ENCODE assay signal across 8 cellular contexts in genomic region chr12:69359531-69360347, GRCh38. TPM values are rescaled to one million over a fixed set of nuclear protein-coding genes. Genes with fewer than 3 reads are reported as not detected.
DNase-seq lines count a peak whose midpoint lies in the region; ATAC-seq and TF ChIP-seq lines count a peak whose summit lies in the region.

YEATS4 (plus strand) TSS chr12:69359743; CDS start chr12:69359973, 230 bp downstream.

- TF ChIP-seq CTCF in dorsolateral prefrontal cortex (IDR thresholded peaks at IDR 0.05 in 54 of 56, conservative IDR thresholded peaks at IDR 0.05 in 2 of 56; ENCODE audit: low read depth in 1 of 56, partially characterized antibody in 56 of 56) (peak in 38 of 56 donors; percentile 2 to 58 (median 31)), lower leg skin (IDR thresholded peaks at IDR 0.05) (no peak)

- H3K4me3 ChIP-seq in dorsolateral prefrontal cortex = peak within 1 kb of the TSS; percentile 67 to 100 (median 92)
- H3K4me3 ChIP-seq in lower leg skin (ENCODE audit: low read depth, poor library complexity, severe bottlenecking) = peak within 1 kb of the TSS; percentile 92

- peak within 1 kb of the TSS; percentile 79 to 100 (median 97) for H3K27ac ChIP-seq in dorsolateral prefrontal cortex

- H3K27me3 ChIP-seq in dorsolateral prefrontal cortex = no peaks in the 10 kb centered on the region

- DNase-seq in C1 segment of cervical spinal cord (lab: John Stamatoyannopoulos, UW) (peak; percentile 36 to 87 (median 81)), NCI-H748 treated with DMSO at 0.1 percent for 48 hours (lab: John Stamatoyannopoulos, UW) (peak; percentile 92), dorsolateral prefrontal cortex (peak; percentile 71 to 89 (median 80)), lower leg skin (ENCODE audit: low spot score in 2 of 2) (peak; percentile 77 to 96)
- DNase-seq in activated CD4-positive, alpha-beta T cell treated with anti-CD3 and anti-CD28 coated beads, Interleukin-2, amount 50 U/mL, for 48 hours = peak; percentile 86 to 90
- DNase-seq in stimulated activated CD4-positive, alpha-beta T cell treated with anti-CD3 and anti-CD28 coated beads, Interleukin-4, amount 100 ng/mL, for 48 hours (ENCODE audit: low read depth in 2 of 2) = peak; percentile 74 to 86

- no peak for TF ChIP-seq POLR2A in lower leg skin (IDR thresholded peaks at IDR 0.05)

- WGBS in lower leg skin, 2 donors = 0 to 1% methylated on average over 39 to 66 of the region's 70 CpGs

- peak; percentile 90 for ATAC-seq in GM19372 (IDR thresholded peaks at IDR 0.05; ENCODE audit: low read depth, unreplicated experiment)
- ATAC-seq in HG03558 (IDR thresholded peaks at IDR 0.05; ENCODE audit: extremely low read depth, unreplicated experiment) = peak; percentile 65

- intact Hi-C loops in dorsolateral prefrontal cortex (cut with DNase I) = loop anchor here (5.0 to 10.0 kb wide), 6 partner anchors 67 to 1375 kb away; no protein-coding TSS in a partner anchor
- intact Hi-C loops in lower leg skin (cut with DNase I; ENCODE audit: low total_unique reads) = no loop called here

RNA-seq across cellular contexts. Expression of gene YEATS4, which starts in this region (rescaled TPM):
- total RNA-seq in dorsolateral prefrontal cortex = 10 to 100 TPM in 98 of 120 experiments, 1 to 10 TPM in 22; 5.6 to 22.9 (median 12.7) TPM
- total RNA-seq in lower leg skin = 10 to 100 TPM; 10.0 to 21.7 (median 16.8) TPM

Comparison
In these comparisons a context has a peak if more than half of its experiments do, and no peak if none do; other contexts are left out.
1. Peak in every context shown above with its lines: DNase-seq, ATAC-seq, H3K4me3 ChIP-seq and H3K27ac ChIP-seq.
2. CTCF ChIP-seq: peak in dorsolateral prefrontal cortex (38 of 56); none in lower leg skin (0 of 3).